ENCODE assay signal across 9 cellular contexts in genomic region chr5:132417889-132418432, GRCh38. TPM values are rescaled to one million over a fixed set of nuclear protein-coding genes. Genes with fewer than 3 reads are reported as not detected.
A peak's percentile ranks its signal among the peaks of the same experiment; 100 is the strongest.
DNase-seq lines count a peak whose midpoint lies in the region; ATAC-seq and TF ChIP-seq lines count a peak whose summit lies in the region.
"Had no signal": no experiment of that assay in that cellular context is flagged by ENCODE, and none has a peak within 500 bp of the region (broad histone marks: within the 10 kb centered on the region; RNA-seq: fewer than 3 reads in every experiment).

No MANE protein-coding gene starts in this region.

- H3K27ac ChIP-seq in ascending aorta: peak overlapping the region; percentile 65 to 97
- H3K27ac ChIP-seq in upper lobe of right lung: peak overlapping the region; percentile 59

- TF ChIP-seq CTCF in ascending aorta (IDR thresholded peaks at IDR 0.05) (no peak), upper lobe of right lung (IDR thresholded peaks at IDR 0.05) (no peak), Caco-2 (IDR thresholded peaks at IDR 0.05; ENCODE audit: insufficient read depth in 1 of 2, low read depth in 1 of 2, low read length in 1 of 2, severe bottlenecking in 1 of 2, unreplicated experiment in 1 of 2) (no peak)

- no peak overlapping the region for H3K4me3 ChIP-seq in ascending aorta
- H3K4me3 ChIP-seq in upper lobe of right lung: no peak overlapping the region
- H3K4me3 ChIP-seq in Caco-2 (ENCODE audit: low read depth, low read length): no peak overlapping the region
- H3K4me3 ChIP-seq: left lung had no signal

- ATAC-seq in activated naive CD4-positive, alpha-beta T cell treated with anti-CD3 and anti-CD28 coated beads, Interleukin-2, amount 50 U/mL, for 72 hours: no peak
- ATAC-seq in naive B cell (ENCODE audit: low read depth in 2 of 2) (no peak), upper lobe of right lung (no peak)
- ATAC-seq: left lung had no signal

- H3K4me1 ChIP-seq in ascending aorta (peaks cover 19 to 71% of the 10 kb centered on the region in 2 donors), upper lobe of right lung (peaks cover 93% of the 10 kb centered on the region), Caco-2 (peaks cover 25% of the 10 kb centered on the region)

- no peak for DNase-seq in activated naive CD4-positive, alpha-beta T cell treated with anti-CD3 and anti-CD28 coated beads, Interleukin-2, amount 10 ng/mL, durations not matched to agents 7 days and 5 days
- no peak for DNase-seq in activated naive CD4-positive, alpha-beta T cell treated with anti-CD3 and anti-CD28 coated beads, Interleukin-2, amount 50 U/mL, for 72 hours (ENCODE audit: low spot score in 2 of 2)
- DNase-seq in ascending aorta (ENCODE audit: low spot score in 2 of 2): no peak
- no peak for DNase-seq in naive B cell
- DNase-seq in upper lobe of right lung: no peak
- no peak for DNase-seq in Caco-2
- no peak for DNase-seq in stimulated activated CD4-positive, alpha-beta T cell treated with anti-CD3 and anti-CD28 coated beads, Interleukin-1b, Interleukin-23, amount 100 ng/mL, for 48 hours
- DNase-seq in DMS114 treated with DMSO at 0.1 percent for 48 hours (lab: John Stamatoyannopoulos, UW; ENCODE audit: unreplicated experiment): no peak
- DNase-seq: left lung had no signal

- H3K4me3 Mint-ChIP-seq in activated naive CD4-positive, alpha-beta T cell treated with anti-CD3 and anti-CD28 coated beads, Interleukin-2, amount 10 ng/mL, durations not matched to agents 7 days and 5 days: no peak overlapping the region
- H3K4me3 Mint-ChIP-seq in naive B cell (peak overlapping the region in 6 of 8 donors; percentile 5 to 37 (median 16)), Caco-2 (ENCODE audit: unreplicated experiment) (no peak overlapping the region)

- H3K9me3 ChIP-seq in ascending aorta (no peaks in the 10 kb centered on the region), upper lobe of right lung (no peaks in the 10 kb centered on the region), Caco-2 (no peaks in the 10 kb centered on the region)
- H3K9me3 ChIP-seq: left lung had no signal

- peak overlapping the region; percentile 73 for H3K27ac Mint-ChIP-seq in activated naive CD4-positive, alpha-beta T cell treated with anti-CD3 and anti-CD28 coated beads, Interleukin-2, amount 10 ng/mL, durations not matched to agents 7 days and 5 days
- H3K27ac Mint-ChIP-seq in activated naive CD4-positive, alpha-beta T cell treated with anti-CD3 and anti-CD28 coated beads, Interleukin-2, amount 50 U/mL, for 72 hours: peak overlapping the region in 1 of 2 donors; percentile 45
- H3K27ac Mint-ChIP-seq in naive B cell (peak overlapping the region in 5 of 6 donors; percentile 34 to 93 (median 73)), Caco-2 (ENCODE audit: unreplicated experiment) (no peak overlapping the region)

- no TSS peak for BruUV-seq in Caco-2 (replicated peaks; lab: Mats Ljungman, UMichigan)

- H3K4me1 Mint-ChIP-seq in activated naive CD4-positive, alpha-beta T cell treated with anti-CD3 and anti-CD28 coated beads, Interleukin-2, amount 10 ng/mL, durations not matched to agents 7 days and 5 days: peaks cover 98% of the 10 kb centered on the region
- H3K4me1 Mint-ChIP-seq in naive B cell (peaks cover 81 to 99% (median 96%) of the 10 kb centered on the region in 3 donors), Caco-2 (ENCODE audit: low read depth, unreplicated experiment) (peaks cover 17% of the 10 kb centered on the region)

- H3K27me3 Mint-ChIP-seq in activated naive CD4-positive, alpha-beta T cell treated with anti-CD3 and anti-CD28 coated beads, Interleukin-2, amount 10 ng/mL, durations not matched to agents 7 days and 5 days: no peaks in the 10 kb centered on the region
- no peaks in the 10 kb centered on the region for H3K27me3 Mint-ChIP-seq in naive B cell
- H3K27me3 Mint-ChIP-seq in Caco-2 (ENCODE audit: insufficient read depth, unreplicated experiment): no peaks in the 10 kb centered on the region

- peaks cover 66% of the 10 kb centered on the region for H3K36me3 Mint-ChIP-seq in activated naive CD4-positive, alpha-beta T cell treated with anti-CD3 and anti-CD28 coated beads, Interleukin-2, amount 10 ng/mL, durations not matched to agents 7 days and 5 days
- H3K36me3 Mint-ChIP-seq in activated naive CD4-positive, alpha-beta T cell treated with anti-CD3 and anti-CD28 coated beads, Interleukin-2, amount 50 U/mL, for 72 hours: peaks cover 21 to 37% of the 10 kb centered on the region in 2 donors
- peaks cover 0 to 12% of the 10 kb centered on the region in 2 donors for H3K36me3 Mint-ChIP-seq in naive B cell
- peaks cover 6% of the 10 kb centered on the region for H3K36me3 Mint-ChIP-seq in Caco-2 (ENCODE audit: insufficient read depth, unreplicated experiment)

- intact Hi-C loops in ascending aorta (cut with DNase I) (no loop called here), upper lobe of right lung (cut with DNase I) (loop anchor here (5.0 kb wide), 1 partner anchor 69 kb away; no protein-coding TSS in a partner anchor), Caco-2 (cut with micrococcal nuclease; ENCODE audit: unreplicated experiment) (no loop called here)

- H3K9me3 Mint-ChIP-seq in activated naive CD4-positive, alpha-beta T cell treated with anti-CD3 and anti-CD28 coated beads, Interleukin-2, amount 10 ng/mL, durations not matched to agents 7 days and 5 days: no peaks in the 10 kb centered on the region
- H3K9me3 Mint-ChIP-seq in activated naive CD4-positive, alpha-beta T cell treated with anti-CD3 and anti-CD28 coated beads, Interleukin-2, amount 50 U/mL, for 72 hours: no peaks in the 10 kb centered on the region
- H3K9me3 Mint-ChIP-seq in naive B cell (no peaks in the 10 kb centered on the region), Caco-2 (ENCODE audit: unreplicated experiment) (no peaks in the 10 kb centered on the region)

- POLR2A ChIA-PET in Caco-2 (lab: Charles Lee): no interaction called here

- H3K36me3 ChIP-seq in ascending aorta: peaks cover 0 to 1% of the 10 kb centered on the region in 2 donors
- H3K36me3 ChIP-seq in upper lobe of right lung: peaks cover 4% of the 10 kb centered on the region
- no peaks in the 10 kb centered on the region for H3K36me3 ChIP-seq in Caco-2 (ENCODE audit: control insufficient read depth, insufficient read depth, low read length)

- CTCF ChIA-PET in activated naive CD4-positive, alpha-beta T cell treated with anti-CD3 and anti-CD28 coated beads, Interleukin-2, amount 10 ng/mL, durations not matched to agents 7 days and 5 days (lab: Charles Lee): interaction anchor here (0.9 to 2.3 kb wide), 3 partner anchors 38 to 72 kb away, joined by 3 to 7 read pairs (median 3); partner anchors contain the start of gene IRF1
- CTCF ChIA-PET in Caco-2 (lab: Charles Lee): interaction anchor here (1.1 kb wide), 1 partner anchor 83 kb away, joined by 3 read pairs; no protein-coding TSS in a partner anchor

- no peaks in the 10 kb centered on the region for H3K27me3 ChIP-seq in ascending aorta
- H3K27me3 ChIP-seq in upper lobe of right lung: no peaks in the 10 kb centered on the region
- H3K27me3 ChIP-seq in Caco-2 (replicated peaks; ENCODE audit: control insufficient read depth, insufficient read depth, low read length): no peaks in the 10 kb centered on the region
- H3K27me3 ChIP-seq: left lung had no signal

RNA-seq across cellular contexts. Expression of gene SLC22A5, which starts 48.5 kb away (rescaled TPM):
- 1 to 10 TPM; 3.1 to 5.5 TPM for total RNA-seq in activated naive CD4-positive, alpha-beta T cell treated with anti-CD3 and anti-CD28 coated beads, Interleukin-2, amount 50 U/mL, for 72 hours
- total RNA-seq in ascending aorta (11.9 TPM), upper lobe of right lung (10.2 TPM), Caco-2 (2022) (19.1 and 20.2 TPM in 2 replicates)
- 1 to 10 TPM; 1.5 to 3.1 (median 1.9) TPM for polyA plus RNA-seq in naive B cell (ENCODE audit: low read depth in 6 of 6)

Comparison
In these comparisons a context has a peak if more than half of its experiments do, and no peak if none do; other contexts are left out.
1. H3K4me3 Mint-ChIP-seq: peak in naive B cell (6 of 8); none in activated naive CD4-positive, alpha-beta T cell treated with anti-CD3 and anti-CD28 coated beads, Interleukin-2, amount 10 ng/mL, durations not matched to agents 7 days and 5 days (single experiment) and Caco-2 (single experiment).